Comparison of ENCODE assay signal across 1 cellular context in genomic region chr6:27889628-27890315, GRCh38.
TF ChIP-seq lines count a peak whose summit lies in the region.

No MANE protein-coding gene starts in this region.

TF ChIP-seq in K562, 482 proteins besides CTCF, POLR2A, EP300 and RAD21 (continued from another document):
- 0 out of 2 replicates have a peak, but pooled peaks have one; percentile 40 for TF ChIP-seq THRB (CRISPR knock-in tag; conservative IDR thresholded peaks at IDR 0.05)
- TF ChIP-seq SMARCB1 (IDR thresholded peaks at IDR 0.05; ENCODE audit: insufficient read length, low read depth) = no peak
- no peak for TF ChIP-seq CHD7 (IDR thresholded peaks at IDR 0.05; ENCODE audit: low read depth, low read length)
- no peak for TF ChIP-seq PHB (CRISPR knock-in tag; IDR thresholded peaks at IDR 0.05)
- peak in 1 of 2 experiments; percentile 4; a peak in 1 of 3 replicates for TF ChIP-seq CBX3 (IDR thresholded peaks at IDR 0.05; ENCODE audit: borderline replicate concordance in 1 of 2, low read length in 2 of 2)
- TF ChIP-seq HMBOX1 (IDR thresholded peaks at IDR 0.05) = peak; percentile 22; the same call in 1 of the 2 replicates
- peak; percentile 0 for TF ChIP-seq POLR2B (IDR thresholded peaks at IDR 0.05; ENCODE audit: low read depth, partially characterized antibody)
- TF ChIP-seq CHCHD3 (CRISPR knock-in tag; IDR thresholded peaks at IDR 0.05) = 0 out of 2 replicates have a peak, but pooled peaks have one; percentile 77
- no peak for TF ChIP-seq THRA (IDR thresholded peaks at IDR 0.05)
- TF ChIP-seq FOXP1 (CRISPR knock-in tag; IDR thresholded peaks at IDR 0.05) = 0 out of 2 replicates have a peak, but pooled peaks have one; percentile 14
- TF ChIP-seq U2AF2 (optimal IDR thresholded peaks at IDR 0.05; ENCODE audit: low read depth, low read length) = no peak
- 0 out of 2 replicates have a peak, but pooled peaks have one; percentile 58 for TF ChIP-seq CCAR2 (IDR thresholded peaks at IDR 0.05; ENCODE audit: low read depth, low read length)
- TF ChIP-seq ZBTB43 (CRISPR knock-in tag; IDR thresholded peaks at IDR 0.05) = no peak; the same call in 1 of the 2 replicates
- TF ChIP-seq CREBBP (IDR thresholded peaks at IDR 0.05; ENCODE audit: low read depth, low read length) = no peak
- peak; percentile 30; the same call in 1 of the 2 replicates for TF ChIP-seq STAT5A (IDR thresholded peaks at IDR 0.05; ENCODE audit: borderline replicate concordance, low read length)
- 0 out of 2 replicates have a peak, but pooled peaks have one; percentile 2 for TF ChIP-seq HBP1 (CRISPR knock-in tag; IDR thresholded peaks at IDR 0.05)
- no peak for TF ChIP-seq ZNF280B (CRISPR knock-in tag; IDR thresholded peaks at IDR 0.05)
- TF ChIP-seq E2F4 (CRISPR knock-in tag; IDR thresholded peaks at IDR 0.05; ENCODE audit: low read depth) = no peak
- TF ChIP-seq POLR2AphosphoS5 (IDR thresholded peaks at IDR 0.05; ENCODE audit: control insufficient read depth, insufficient read depth, low read depth, low read length) = peak; percentile 68
